31 cellular contexts compared by ENCODE assay signal in genomic region chr3:132062535-132062934, GRCh38. TPM values are rescaled to one million over a fixed set of nuclear protein-coding genes. Genes with fewer than 3 reads are reported as not detected.
"Had no signal": no experiment of that assay in that cellular context is flagged by ENCODE, and none has a peak within 500 bp of the region (broad histone marks: within the 10 kb centered on the region; RNA-seq: fewer than 3 reads in every experiment).

No MANE protein-coding gene starts in this region.

- ATAC-seq: left colon; left lung; lower lobe of right lung; natural killer cell; right lobe of liver; stimulated activated memory B cell treated with anti-CD40 and anti-IgM and Interleukin-4, amounts not matched to agents 10 μg/mL and 1 μg/mL and 100 μg/mL, for 72 hours; stimulated activated naive CD8-positive, alpha-beta T cell treated with anti-CD3 and anti-CD28 coated beads, Interleukin-15, amount 100 ng/mL, for 72 hours had no signal

- H3K4me3 Mint-ChIP-seq: mesothelial cell of epicardium; naive B cell; natural killer cell; nephron progenitor cell; neural progenitor cell; stimulated activated memory B cell treated with anti-CD40 and anti-IgM and Interleukin-4, amounts not matched to agents 10 μg/mL and 1 μg/mL and 100 μg/mL, for 72 hours; stimulated activated naive CD8-positive, alpha-beta T cell treated with anti-CD3 and anti-CD28 coated beads, Interleukin-15, amount 100 ng/mL, for 72 hours; type B pancreatic cell had no signal

- H2AFZ ChIP-seq: neural progenitor cell had no signal

- H3K4me3 ChIP-seq: left lung, lower lobe of right lung, neural progenitor cell, right atrium auricular region, right lobe of liver, smooth muscle cell, tibial nerve, uterus had no signal

- H3K27ac ChIP-seq: left lung, lower lobe of right lung, neural progenitor cell, neutrophil, right atrium auricular region, right lobe of liver, tibial nerve, uterus had no signal

- DNase-seq: hippocampal formation; kidney; left colon; left lung; lower lobe of right lung; mesendoderm; naive B cell; natural killer cell; nephron progenitor cell; occipital lobe; right lobe of liver; stimulated activated CD4-positive, alpha-beta T cell treated with anti-CD3 and anti-CD28 coated beads, Interleukin-1b, Interleukin-23, amount 100 ng/mL, for 48 hours; stimulated activated CD4-positive, alpha-beta T cell treated with anti-CD3 and anti-CD28 coated beads, Interleukin-2, amount 100 ng/mL, for 48 hours; stimulated activated CD4-positive, alpha-beta T cell treated with anti-CD3 and anti-CD28 coated beads, Interleukin-4, amount 100 ng/mL, for 4 hours; stimulated activated CD8-positive, alpha-beta memory T cell treated with anti-CD3 and anti-CD28 coated beads, Interleukin-4, amount 100 ng/mL, for 48 hours; stimulated activated naive CD4-positive, alpha-beta T cell treated with Interleukin-2 at 50 U/mL for 16 hours; stimulated activated naive CD8-positive, alpha-beta T cell treated with anti-CD3 and anti-CD28 coated beads, Interleukin-15, amount 100 ng/mL, for 72 hours; substantia nigra; uterus had no signal

- H3K4me1 ChIP-seq: left lung, lower lobe of right lung, right atrium auricular region, right lobe of liver, tibial nerve, uterus had no signal

- H3K36me3 Mint-ChIP-seq: mesothelial cell of epicardium; naive B cell; natural killer cell; neural progenitor cell; stimulated activated memory B cell treated with anti-CD40 and anti-IgM and Interleukin-4, amounts not matched to agents 10 μg/mL and 1 μg/mL and 100 μg/mL, for 72 hours; type B pancreatic cell had no signal

- H3K36me3 ChIP-seq: left lung, lower lobe of right lung, neural progenitor cell, neutrophil, right atrium auricular region, right lobe of liver, tibial nerve, uterus had no signal

- H3K9ac ChIP-seq: neural progenitor cell had no signal

- H3K27me3 Mint-ChIP-seq: progenitor cell of endocrine pancreas; stimulated activated memory B cell treated with anti-CD40 and anti-IgM and Interleukin-4, amounts not matched to agents 10 μg/mL and 1 μg/mL and 100 μg/mL, for 72 hours; stimulated activated naive CD8-positive, alpha-beta T cell treated with anti-CD3 and anti-CD28 coated beads, Interleukin-15, amount 100 ng/mL, for 72 hours had no signal

- FAIRE-seq: kidney had no signal

- H3K4me1 Mint-ChIP-seq: mesothelial cell of epicardium; naive B cell; natural killer cell; stimulated activated memory B cell treated with anti-CD40 and anti-IgM and Interleukin-4, amounts not matched to agents 10 μg/mL and 1 μg/mL and 100 μg/mL, for 72 hours; stimulated activated naive CD8-positive, alpha-beta T cell treated with anti-CD3 and anti-CD28 coated beads, Interleukin-15, amount 100 ng/mL, for 72 hours had no signal

- H3K4me2 ChIP-seq: neural progenitor cell, smooth muscle cell had no signal

- H3K9me3 ChIP-seq: left lung, lower lobe of right lung, neutrophil, right atrium auricular region, right lobe of liver, uterus had no signal

- H3K9me3 Mint-ChIP-seq: type B pancreatic cell had no signal

- H3K27ac Mint-ChIP-seq: mesothelial cell of epicardium; natural killer cell; neural progenitor cell; progenitor cell of endocrine pancreas; stimulated activated memory B cell treated with anti-CD40 and anti-IgM and Interleukin-4, amounts not matched to agents 10 μg/mL and 1 μg/mL and 100 μg/mL, for 72 hours; stimulated activated naive CD8-positive, alpha-beta T cell treated with anti-CD3 and anti-CD28 coated beads, Interleukin-15, amount 100 ng/mL, for 72 hours; type B pancreatic cell had no signal

- H3K27me3 ChIP-seq: left lung, neural progenitor cell, right atrium auricular region, right lobe of liver, tibial nerve, uterus had no signal

RNA-seq across cellular contexts. Expression of gene CPNE4, which starts 27.7 kb away (rescaled TPM):
- total RNA-seq: natural killer cell, osteocyte, pulmonary artery endothelial cell, right lobe of liver, skeletal muscle tissue had no signal
